20 cellular contexts compared by ENCODE assay signal in the genomic region with DNA sequence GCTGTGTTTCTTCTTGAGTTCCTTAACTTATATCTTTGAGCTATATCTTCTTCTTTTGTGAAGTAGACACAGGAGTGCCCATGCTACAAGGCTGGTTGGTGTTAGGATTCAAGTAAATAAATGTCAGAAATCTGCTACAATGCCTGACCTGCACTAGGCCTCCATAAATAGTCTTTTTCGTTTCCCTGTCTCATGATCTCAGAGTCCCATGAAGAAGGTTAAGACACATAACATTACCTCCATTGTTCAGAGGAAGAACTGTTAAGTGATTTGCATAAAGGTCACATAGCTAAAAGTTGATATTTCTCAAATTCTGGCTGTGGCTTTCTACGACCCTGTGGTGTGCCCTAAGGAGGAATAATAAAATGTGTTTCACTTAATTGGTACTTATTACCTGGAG.
"Had no signal": no experiment of that assay in that cellular context is flagged by ENCODE, and none has a peak within 500 bp of the region (broad histone marks: within the 10 kb centered on the region; RNA-seq: fewer than 3 reads in every experiment).

No MANE protein-coding gene starts in this region.

- H3K9me3 ChIP-seq: colonic mucosa, sigmoid colon, stomach had no signal

- H3K4me1 ChIP-seq: colonic mucosa had no signal

- H3K27me3 ChIP-seq: colonic mucosa, sigmoid colon, stomach had no signal

- H3K27ac ChIP-seq: colonic mucosa, sigmoid colon, VCaP had no signal

- H3K36me3 ChIP-seq: colonic mucosa, sigmoid colon, stomach had no signal

- ATAC-seq: activated T-cell treated with anti-CD3 and anti-CD28 coated beads, Interleukin-2, amount 50 U/mL, for 72 hours; left lobe of liver; stimulated activated effector memory CD8-positive, alpha-beta T cell treated with anti-CD3 and anti-CD28 coated beads, Interleukin-12 subunit alpha, Interleukin-12 subunit beta, amount 100 ng/mL, for 72 hours had no signal

- DNase-seq: activated CD4-positive, alpha-beta T cell treated with anti-CD3 and anti-CD28 coated beads, Interleukin-2, amount 50 U/mL, for 1 hour; activated CD4-positive, CD25-positive, alpha-beta regulatory T cell treated with anti-CD3 and anti-CD28 coated beads, Interleukin-2, amount 50 U/mL, for 72 hours; activated CD8-positive, alpha-beta memory T cell treated with anti-CD3 and anti-CD28 coated beads, Interleukin-2, amount 50 U/mL, for 4 hours; activated effector memory CD4-positive, alpha-beta T cell treated with anti-CD3 and anti-CD28 coated beads, Interleukin-2, amount 50 U/mL, for 16 hours; activated naive CD4-positive, alpha-beta T cell treated with anti-CD3 and anti-CD28 coated beads, Interleukin-2, amount 50 U/mL, for 16 hours; activated T-cell treated with anti-CD3 and anti-CD28 coated beads, Interleukin-2, amount 50 U/mL, for 72 hours; aorta; colonic mucosa; head of caudate nucleus; kidney; midbrain; nephron progenitor cell; occipital lobe; posterior cingulate gyrus; sigmoid colon; stimulated activated CD4-positive, alpha-beta T cell treated with anti-CD3 and anti-CD28 coated beads, Interleukin-4, amount 100 ng/mL, for 24 hours; stomach had no signal

- H3K4me3 ChIP-seq: colonic mucosa, sigmoid colon, stomach had no signal
